Comparison of ENCODE assay signal across 12 cellular contexts in genomic region chr19:5697022-5697889, GRCh38. TPM values are rescaled to one million over a fixed set of nuclear protein-coding genes. Genes with fewer than 3 reads are reported as not detected.
DNase-seq lines count a peak whose midpoint lies in the region; ATAC-seq and TF ChIP-seq lines count a peak whose summit lies in the region.
"Had no signal": no experiment of that assay in that cellular context is flagged by ENCODE, and none has a peak within 500 bp of the region (broad histone marks: within the 10 kb centered on the region; RNA-seq: fewer than 3 reads in every experiment).

No MANE protein-coding gene starts in this region.

- 85% methylated on average over 18 of the region's 25 CpGs for WGBS in hepatocyte (ENCODE audit: low lambda C conversion rate, missing lambda C conversion rate)

- H3K4me3 Mint-ChIP-seq in GM23338: no peak overlapping the region

- H3K4me3 ChIP-seq in GM23338 (no peak overlapping the region), NT2/D1 (ENCODE audit: insufficient read length, low read depth) (no peak overlapping the region), hepatocyte (no peak overlapping the region)
- H3K4me3 ChIP-seq: esophagus squamous epithelium, skin epidermis had no signal

- H3K27me3 Mint-ChIP-seq in GM23338 (ENCODE audit: insufficient read depth, low read depth, poor library complexity): peaks cover 46% of the 10 kb centered on the region

- H3K4me1 ChIP-seq in GM23338 (ENCODE audit: insufficient read depth) (no peaks in the 10 kb centered on the region), NT2/D1 (ENCODE audit: insufficient read depth, insufficient read length) (peaks cover 19% of the 10 kb centered on the region), hepatocyte (ENCODE audit: insufficient read depth) (no peaks in the 10 kb centered on the region), foreskin keratinocyte (no peaks in the 10 kb centered on the region)

- H2AFZ ChIP-seq in GM23338: no peak overlapping the region
- H2AFZ ChIP-seq in hepatocyte: no peak overlapping the region

- no peak for ATAC-seq in GM23338
- ATAC-seq in omental fat pad (ENCODE audit: low FRiP score): no peak
- no peak for ATAC-seq in foreskin keratinocyte

- peak overlapping the region; percentile 45; the same call in 1 of the 2 replicates for H3K27ac ChIP-seq in GM23338 (ENCODE audit: low read depth)
- H3K27ac ChIP-seq in hepatocyte: no peak overlapping the region
- no peak overlapping the region for H3K27ac ChIP-seq in foreskin keratinocyte
- H3K27ac ChIP-seq: esophagus squamous epithelium, skin epidermis, VCaP had no signal

- H4K20me1 ChIP-seq in GM23338 (replicated peaks; ENCODE audit: insufficient read depth) (peaks cover 12% of the 10 kb centered on the region; the same call in 1 of the 2 replicates), hepatocyte (ENCODE audit: insufficient read depth, poor library complexity, severe bottlenecking) (peaks cover 43% of the 10 kb centered on the region)

- H3K4me2 ChIP-seq in GM23338 (no peak overlapping the region), hepatocyte (no peak overlapping the region)

- peak; percentile 6 for DNase-seq in GM23338 (ENCODE audit: low spot score)
- no peak for DNase-seq in NT2/D1 (ENCODE audit: low read depth, low spot score)
- peak; percentile 7 for DNase-seq in hepatocyte (ENCODE audit: low spot score)
- DNase-seq in omental fat pad (ENCODE audit: low spot score): no peak
- DNase-seq in foreskin keratinocyte: no peak
- DNase-seq: central memory CD4-positive, alpha-beta T cell; esophagus squamous epithelium; NCI-H2227 treated with DMSO at 0.1 percent for 48 hours; SHP77 treated with DMSO at 0.1 percent for 48 hours had no signal

- H3K36me3 Mint-ChIP-seq in GM23338 (ENCODE audit: low read depth): peaks cover 80% of the 10 kb centered on the region

- H3K9ac ChIP-seq in NT2/D1 (ENCODE audit: insufficient read length, low read depth): peak overlapping the region; percentile 17

- H3K27me3 ChIP-seq in GM23338 (ENCODE audit: insufficient read depth) (no peaks in the 10 kb centered on the region), NT2/D1 (ENCODE audit: insufficient read depth, insufficient read length) (no peaks in the 10 kb centered on the region), hepatocyte (no peaks in the 10 kb centered on the region), foreskin keratinocyte (no peaks in the 10 kb centered on the region)
- H3K27me3 ChIP-seq: esophagus squamous epithelium had no signal

- no peak for TF ChIP-seq CTCF in GM23338 (conservative IDR thresholded peaks at IDR 0.05; ENCODE audit: low read depth in 2 of 2)
- TF ChIP-seq CTCF in hepatocyte (IDR thresholded peaks at IDR 0.05; ENCODE audit: poor library complexity): no peak
- no peak for TF ChIP-seq CTCF in omental fat pad (IDR thresholded peaks at IDR 0.05)
- no peak for TF ChIP-seq CTCF in foreskin keratinocyte (conservative IDR thresholded peaks at IDR 0.05)

- H3K36me3 ChIP-seq in GM23338 (ENCODE audit: insufficient read depth): no peaks in the 10 kb centered on the region
- H3K36me3 ChIP-seq in NT2/D1 (ENCODE audit: insufficient read depth, insufficient read length, low read length): peaks cover 86% of the 10 kb centered on the region
- H3K36me3 ChIP-seq in hepatocyte (replicated peaks; ENCODE audit: insufficient read depth, low read depth): no peaks in the 10 kb centered on the region

- H3F3A ChIP-seq in GM23338 (replicated peaks; ENCODE audit: low read depth): peaks cover 11% of the 10 kb centered on the region

- H3K9me3 Mint-ChIP-seq in GM23338: peaks cover 3% of the 10 kb centered on the region; the same call in 2 of the 3 replicates

- H3K27ac Mint-ChIP-seq in GM23338: no peak overlapping the region

- H3K79me2 ChIP-seq in GM23338 (replicated peaks; ENCODE audit: insufficient read depth): peaks cover 5% of the 10 kb centered on the region
- peaks cover 36% of the 10 kb centered on the region for H3K79me2 ChIP-seq in hepatocyte

- H3K9me2 ChIP-seq in GM23338 (ENCODE audit: insufficient read depth) (no peaks in the 10 kb centered on the region), hepatocyte (replicated peaks; ENCODE audit: insufficient read depth) (no peaks in the 10 kb centered on the region)

- H3K4me1 Mint-ChIP-seq in GM23338: 0 out of 3 replicates have a peak, but pooled peaks cover 4% of the 10 kb centered on the region

- H3K9me3 ChIP-seq in NT2/D1 (ENCODE audit: insufficient read depth, low read length) (peaks cover 12% of the 10 kb centered on the region; the same call in 1 of the 2 replicates), hepatocyte (ENCODE audit: low read depth) (no peaks in the 10 kb centered on the region)
- H3K9me3 ChIP-seq: esophagus squamous epithelium had no signal

TF ChIP-seq in GM23338, 12 proteins besides CTCF, POLR2A, EP300 and RAD21:
- TF ChIP-seq POLR2AphosphoS5 (IDR thresholded peaks at IDR 0.05; ENCODE audit: low read depth): peak; percentile 13; the same call in 1 of the 2 replicates
- TF ChIP-seq STAT1 (IDR thresholded peaks at IDR 0.05; ENCODE audit: unreplicated experiment): no peak

RNA-seq across cellular contexts. Expression of gene RPL36, which starts 7.2 kb away (rescaled TPM):
- 575 and 895 TPM in 2 replicates for total RNA-seq in GM23338 (2014; rRNA removed; shearing (Covaris generic))
- polyA plus RNA-seq in GM23338 (2016; fragmentation: Nextera tagmentation; extraction: Ambion mirVana) (3,204 and 3,480 TPM in 2 replicates), hepatocyte (917 and 990 TPM in 2 replicates), foreskin keratinocyte (2,000 and 2,267 TPM in 2 replicates)
- total RNA-seq in hepatocyte (637 and 1,059 TPM in 2 replicates), omental fat pad (100 to 1,000 TPM; 663 to 804 (median 703) TPM), foreskin keratinocyte (1,346 and 1,361 TPM in 2 replicates)

RNA-seq across cellular contexts. Expression of gene HSD11B1L, which starts 16.4 kb away (rescaled TPM):
- 12.9 and 14.6 TPM in 2 replicates for total RNA-seq in GM23338 (2014; rRNA removed; shearing (Covaris generic))
- 17.8 and 18.4 TPM in 2 replicates for polyA plus RNA-seq in GM23338 (2016; fragmentation: Nextera tagmentation; extraction: Ambion mirVana)
- 14.0 and 14.9 TPM in 2 replicates for total RNA-seq in hepatocyte
- polyA plus RNA-seq in hepatocyte: 25.1 and 26.0 TPM in 2 replicates
- 1 to 10 TPM; 4.3 to 9.5 (median 7.8) TPM for total RNA-seq in omental fat pad
- 4.6 and 5.9 TPM in 2 replicates for total RNA-seq in foreskin keratinocyte
- polyA plus RNA-seq in foreskin keratinocyte: 7.4 and 8.8 TPM in 2 replicates

RNA-seq across cellular contexts. Expression of gene MICOS13, which starts 16.9 kb away (rescaled TPM):
- total RNA-seq in GM23338 (2014; rRNA removed; shearing (Covaris generic)): 9.1 and 15.5 TPM in 2 replicates
- polyA plus RNA-seq in GM23338 (2016; fragmentation: Nextera tagmentation; extraction: Ambion mirVana) (54.6 and 63.8 TPM in 2 replicates), hepatocyte (120 and 157 TPM in 2 replicates), foreskin keratinocyte (142 and 152 TPM in 2 replicates)
- total RNA-seq in hepatocyte (32.3 and 38.2 TPM in 2 replicates), omental fat pad (10 to 100 TPM; 24.4 to 54.6 (median 40.5) TPM), foreskin keratinocyte (89.2 and 94.0 TPM in 2 replicates)

RNA-seq across cellular contexts. Expression of gene LONP1, which starts 22.7 kb away (rescaled TPM):
- 123 and 137 TPM in 2 replicates for total RNA-seq in GM23338 (2014; rRNA removed; shearing (Covaris generic))
- 64.5 and 68.6 TPM in 2 replicates for polyA plus RNA-seq in GM23338 (2016; fragmentation: Nextera tagmentation; extraction: Ambion mirVana)
- total RNA-seq in hepatocyte: 61.6 and 63.0 TPM in 2 replicates
- 79.1 and 79.2 TPM in 2 replicates for polyA plus RNA-seq in hepatocyte
- 10 to 100 TPM; 49.8 to 75.9 (median 54.0) TPM for total RNA-seq in omental fat pad
- total RNA-seq in foreskin keratinocyte: 64.2 and 69.6 TPM in 2 replicates
- polyA plus RNA-seq in foreskin keratinocyte: 55.6 and 67.1 TPM in 2 replicates

RNA-seq across cellular contexts. Expression of gene CATSPERD, which starts 23.2 kb away (rescaled TPM):
- total RNA-seq in GM23338 (2014; rRNA removed; shearing (Covaris generic)): 0.17 TPM in 1 of 2 replicates, not detected in the other
- polyA plus RNA-seq in GM23338 (2016; fragmentation: Nextera tagmentation; extraction: Ambion mirVana) (0.56 TPM in 1 of 2 replicates, not detected in the other), hepatocyte (not detected in 2 replicates), foreskin keratinocyte (not detected in 2 replicates)
- total RNA-seq in hepatocyte (not detected in 2 replicates), omental fat pad (not detected), foreskin keratinocyte (not detected in 2 replicates)
- total RNA-seq: myocyte had no signal

Comparison
In these comparisons a context has a peak if more than half of its experiments do, and no peak if none do; other contexts are left out.
1. DNase-seq: peak in GM23338 (single experiment) and hepatocyte (single experiment); none in NT2/D1 (single experiment), omental fat pad (single experiment) and foreskin keratinocyte (0 of 2).